ENCODE assay signal across 11 cellular contexts in genomic region chr7:22732556-22733126, GRCh38. TPM values are rescaled to one million over a fixed set of nuclear protein-coding genes. Genes with fewer than 3 reads are reported as not detected.
DNase-seq lines count a peak whose midpoint lies in the region; ATAC-seq, FAIRE-seq and TF ChIP-seq lines count a peak whose summit lies in the region.
"Had no signal": no experiment of that assay in that cellular context is flagged by ENCODE, and none has a peak within 500 bp of the region (broad histone marks: within the 10 kb centered on the region; RNA-seq: fewer than 3 reads in every experiment).

No MANE protein-coding gene starts in this region.

- no peak overlapping the region for H3K14ac ChIP-seq in H1 (ENCODE audit: insufficient read length)

- no peak overlapping the region for H2AFZ ChIP-seq in H1 (ENCODE audit: low read length)

- H3K4me1 ChIP-seq in H1 (replicated peaks in 1 of 4; ENCODE audit: control insufficient read depth in 3 of 4, insufficient read depth in 4 of 4, low read length in 3 of 4), result peaks cover 0 to 2% (median 0%) of the 10 kb centered on the region in 4 experiments; a peak in 1 of 7 replicates

- no peak overlapping the region for H4K8ac ChIP-seq in H1 (ENCODE audit: extremely low read depth, insufficient read depth, low read length)

- no peak overlapping the region for H2AK5ac ChIP-seq in H1 (ENCODE audit: low read depth, low read length)

- H3K27me3 ChIP-seq in H1 (replicated peaks in 1 of 4; ENCODE audit: control insufficient read depth in 3 of 4, extremely low read depth in 1 of 4, insufficient read depth in 3 of 4, low read length in 3 of 4), result no peaks in the 10 kb centered on the region
- H3K27me3 ChIP-seq: suprapubic skin had no signal

- no peak overlapping the region for H3K56ac ChIP-seq in H1 (replicated peaks; ENCODE audit: insufficient read length, low read depth, low read length)

- no peaks in the 10 kb centered on the region for H3K36me3 ChIP-seq in H1 (ENCODE audit: control insufficient read depth in 2 of 4, insufficient read depth in 4 of 4, low read length in 3 of 4)
- H3K36me3 ChIP-seq: suprapubic skin had no signal

- no peak overlapping the region for H3K18ac ChIP-seq in H1 (ENCODE audit: extremely low read depth, low read length)

- no peaks in the 10 kb centered on the region for H3K9me3 Mint-ChIP-seq in activated naive CD4-positive, alpha-beta T cell treated with anti-CD3 and anti-CD28 coated beads, Interleukin-2, amount 10 ng/mL, durations not matched to agents 7 days and 5 days
- no peaks in the 10 kb centered on the region for H3K9me3 Mint-ChIP-seq in T-helper 2 cell treated with Interferon-gamma antibody and Interleukin-4, amounts not matched to agents 5 μg/mL and 100 μg/mL, for 36 hours
- H3K9me3 Mint-ChIP-seq in activated T-cell treated with anti-CD3 and anti-CD28 coated beads, Interleukin-2, amount 50 U/mL, for 24 hours, result no peaks in the 10 kb centered on the region

- H3K36me3 Mint-ChIP-seq in activated naive CD4-positive, alpha-beta T cell treated with anti-CD3 and anti-CD28 coated beads, Interleukin-2, amount 10 ng/mL, durations not matched to agents 7 days and 5 days, result peaks cover 14% of the 10 kb centered on the region
- H3K36me3 Mint-ChIP-seq in T-helper 2 cell treated with Interferon-gamma antibody and Interleukin-4, amounts not matched to agents 5 μg/mL and 100 μg/mL, for 36 hours (ENCODE audit: low read depth), result no peaks in the 10 kb centered on the region
- H3K36me3 Mint-ChIP-seq in activated T-cell treated with anti-CD3 and anti-CD28 coated beads, Interleukin-2, amount 50 U/mL, for 24 hours (ENCODE audit: low read depth), result no peaks in the 10 kb centered on the region

- H2BK12ac ChIP-seq in H1 (ENCODE audit: low read depth, low read length), result no peak overlapping the region

- no peak overlapping the region for H3K9ac ChIP-seq in H1 (replicated peaks in 1 of 4; ENCODE audit: extremely low read depth in 1 of 4, low read depth in 3 of 4, low read length in 3 of 4)

- WGBS in H1 (ENCODE audit: extremely low coverage in 1 of 2, insufficient coverage in 1 of 2, insufficient read length in 1 of 2, insufficient replicate concordance in 2 of 2, low coverage in 1 of 2, low lambda C conversion rate in 2 of 2, missing lambda C conversion rate in 1 of 2), 2 experiments, result 77% methylated on average over 4 of the region's 4 CpGs; no CpG with 5 or more reads in 1 of the 2 experiments

- TF ChIP-seq POLR2A in H1 (IDR thresholded peaks at IDR 0.05; ENCODE audit: control extremely low read depth in 1 of 2, low read depth in 2 of 2, low read length in 2 of 2), result no peak

- no peak overlapping the region for H3K4me3 Mint-ChIP-seq in activated naive CD4-positive, alpha-beta T cell treated with anti-CD3 and anti-CD28 coated beads, Interleukin-2, amount 10 ng/mL, durations not matched to agents 7 days and 5 days
- H3K4me3 Mint-ChIP-seq in T-helper 2 cell treated with Interferon-gamma antibody and Interleukin-4, amounts not matched to agents 5 μg/mL and 100 μg/mL, for 36 hours, result no peak overlapping the region
- no peak overlapping the region for H3K4me3 Mint-ChIP-seq in activated T-cell treated with anti-CD3 and anti-CD28 coated beads, Interleukin-2, amount 50 U/mL, for 24 hours

- H3K4ac ChIP-seq in H1 (replicated peaks; ENCODE audit: insufficient read length, low read depth, low read length), result no peak overlapping the region

- POLR2A ChIA-PET in H1 (lab: Charles Lee; ENCODE audit: partially characterized antibody), result interaction anchor here (0.6 to 1.0 kb wide), 2 partner anchors 123 to 172 kb away, joined by 3 read pairs; no protein-coding TSS in a partner anchor

- TF ChIP-seq RAD21 in H1 (IDR thresholded peaks at IDR 0.05 in 1 of 2, conservative IDR thresholded peaks at IDR 0.05 in 1 of 2; ENCODE audit: low read depth in 2 of 2, low read length in 2 of 2), result peak; percentile 58 to 61

- no peak overlapping the region for H4K91ac ChIP-seq in H1 (replicated peaks; ENCODE audit: insufficient read length, low read length)

- H3K79me2 ChIP-seq in H1 (ENCODE audit: control insufficient read depth in 1 of 2, insufficient read depth in 2 of 2, low read length in 2 of 2), result no peaks in the 10 kb centered on the region

- no peak overlapping the region for H3K27ac ChIP-seq in H1 (ENCODE audit: low read depth, low read length)
- H3K27ac ChIP-seq: suprapubic skin had no signal

- H2BK20ac ChIP-seq in H1 (ENCODE audit: low read length), result no peak overlapping the region

- DNase-seq in activated naive CD4-positive, alpha-beta T cell treated with anti-CD3 and anti-CD28 coated beads, Interleukin-2, amount 10 ng/mL, durations not matched to agents 7 days and 5 days, result peak; percentile 41
- no peak for DNase-seq in activated naive CD4-positive, alpha-beta T cell treated with anti-CD3 and anti-CD28 coated beads, Interleukin-2, amount 50 U/mL, for 16 hours
- DNase-seq in NCI-H748 (lab: John Stamatoyannopoulos, UW; ENCODE audit: unreplicated experiment), result peak; percentile 34
- DNase-seq in H1 (ENCODE audit: low read depth in 1 of 2, low spot score in 2 of 2), result no peak
- DNase-seq in retinal pigment epithelial cell (ENCODE audit: low read depth), result no peak
- DNase-seq in T-helper 2 cell treated with Interferon-gamma antibody and Interleukin-4, amounts not matched to agents 5 μg/mL and 100 μg/mL, for 36 hours (ENCODE audit: low spot score), result no peak
- DNase-seq in activated T-cell treated with anti-CD3 and anti-CD28 coated beads, Interleukin-2, amount 50 U/mL, for 24 hours, result no peak
- DNase-seq: activated CD4-positive, alpha-beta T cell treated with anti-CD3 and anti-CD28 coated beads, Interleukin-2, amount 50 U/mL, for 4 hours; islet precursor cell had no signal

- no peak for FAIRE-seq in H1 (lab: Jason Lieb, UNC)

- TF ChIP-seq EP300 in H1 (IDR thresholded peaks at IDR 0.05; ENCODE audit: borderline replicate concordance in 1 of 2, low read depth in 2 of 2, low read length in 2 of 2), result no peak

- no peaks in the 10 kb centered on the region for H3K9me3 ChIP-seq in H1 (ENCODE audit: insufficient read depth in 2 of 2, low read depth in 1 of 2, low read length in 1 of 2)

- H3K23ac ChIP-seq in H1 (ENCODE audit: insufficient read length), result no peak overlapping the region

- H3K27me3 Mint-ChIP-seq in activated naive CD4-positive, alpha-beta T cell treated with anti-CD3 and anti-CD28 coated beads, Interleukin-2, amount 10 ng/mL, durations not matched to agents 7 days and 5 days, result peaks cover 54% of the 10 kb centered on the region
- peaks cover 37% of the 10 kb centered on the region for H3K27me3 Mint-ChIP-seq in T-helper 2 cell treated with Interferon-gamma antibody and Interleukin-4, amounts not matched to agents 5 μg/mL and 100 μg/mL, for 36 hours (ENCODE audit: low read depth)
- peaks cover 70% of the 10 kb centered on the region for H3K27me3 Mint-ChIP-seq in activated T-cell treated with anti-CD3 and anti-CD28 coated beads, Interleukin-2, amount 50 U/mL, for 24 hours

- no peak overlapping the region for H3K27ac Mint-ChIP-seq in activated naive CD4-positive, alpha-beta T cell treated with anti-CD3 and anti-CD28 coated beads, Interleukin-2, amount 10 ng/mL, durations not matched to agents 7 days and 5 days
- H3K27ac Mint-ChIP-seq in T-helper 2 cell treated with Interferon-gamma antibody and Interleukin-4, amounts not matched to agents 5 μg/mL and 100 μg/mL, for 36 hours, result no peak overlapping the region
- no peak overlapping the region for H3K27ac Mint-ChIP-seq in activated T-cell treated with anti-CD3 and anti-CD28 coated beads, Interleukin-2, amount 50 U/mL, for 24 hours

- H3K23me2 ChIP-seq in H1 (ENCODE audit: low read depth, low read length), result no peaks in the 10 kb centered on the region

- H4K5ac ChIP-seq in H1 (ENCODE audit: insufficient read length, low read depth, low read length), result no peak overlapping the region

- peaks cover 20% of the 10 kb centered on the region for H3K4me1 Mint-ChIP-seq in activated naive CD4-positive, alpha-beta T cell treated with anti-CD3 and anti-CD28 coated beads, Interleukin-2, amount 10 ng/mL, durations not matched to agents 7 days and 5 days
- peaks cover 7% of the 10 kb centered on the region for H3K4me1 Mint-ChIP-seq in T-helper 2 cell treated with Interferon-gamma antibody and Interleukin-4, amounts not matched to agents 5 μg/mL and 100 μg/mL, for 36 hours (ENCODE audit: low read depth)
- H3K4me1 Mint-ChIP-seq in activated T-cell treated with anti-CD3 and anti-CD28 coated beads, Interleukin-2, amount 50 U/mL, for 24 hours (ENCODE audit: low read depth), result peaks cover 9% of the 10 kb centered on the region

- CTCF ChIA-PET in activated naive CD4-positive, alpha-beta T cell treated with anti-CD3 and anti-CD28 coated beads, Interleukin-2, amount 10 ng/mL, durations not matched to agents 7 days and 5 days (lab: Charles Lee), result interaction anchor here (0.6 to 14.7 kb wide), 6 partner anchors 19 to 323 kb away, joined by 3 to 443 read pairs (median 4); no protein-coding TSS in a partner anchor
- CTCF ChIA-PET in H1 (lab: Charles Lee; ENCODE audit: partially characterized antibody), result interaction anchor here (0.6 to 16.8 kb wide), 23 partner anchors 9 to 322 kb away, joined by 3 to 385 read pairs (median 4); no protein-coding TSS in a partner anchor

- H2BK5ac ChIP-seq in H1 (ENCODE audit: low read depth, low read length), result no peak overlapping the region

- H3K79me1 ChIP-seq in H1 (ENCODE audit: low read depth, low read length), result no peaks in the 10 kb centered on the region

- no peak overlapping the region for H3K4me3 ChIP-seq in H1 (ENCODE audit: extremely low read depth in 1 of 4, insufficient read depth in 2 of 4, low read depth in 3 of 4, low read length in 4 of 4)
- no peak overlapping the region for H3K4me3 ChIP-seq in retinal pigment epithelial cell (ENCODE audit: low read length)
- H3K4me3 ChIP-seq: suprapubic skin had no signal

- no peak overlapping the region for H3K4me2 ChIP-seq in H1 (ENCODE audit: insufficient read depth in 1 of 2, low read depth in 2 of 2, low read length in 2 of 2)

- no peak overlapping the region for H2BK120ac ChIP-seq in H1 (replicated peaks; ENCODE audit: low read depth, low read length)

- TF ChIP-seq CTCF in H1 (IDR thresholded peaks at IDR 0.05; ENCODE audit: control extremely low read depth in 1 of 3, insufficient read depth in 1 of 3, low read depth in 1 of 3, low read length in 3 of 3), result peak in 2 of 3 experiments; percentile 33 to 53; a peak in 2 of 4 replicates
- peak; percentile 44 for TF ChIP-seq CTCF in retinal pigment epithelial cell (conservative IDR thresholded peaks at IDR 0.05; ENCODE audit: low read depth, low read length)

- ATAC-seq in GM19397 (IDR thresholded peaks at IDR 0.05; ENCODE audit: unreplicated experiment), result no peak

- no peaks in the 10 kb centered on the region for H4K20me1 ChIP-seq in H1 (replicated peaks in 1 of 2; ENCODE audit: control insufficient read depth in 1 of 2, insufficient read depth in 2 of 2, low read length in 2 of 2)

- H2BK15ac ChIP-seq in H1 (ENCODE audit: low read length), result no peak overlapping the region

RNA-seq across cellular contexts. Expression of gene IL6, which starts 5.6 kb away (rescaled TPM):
- 0.41 and 0.73 TPM in 2 replicates for total RNA-seq in H1 (2021; fragmentation: NEBNext Ultra II Directional; extraction: Animal tissue kit (Norgen Biotek cat#: 25700))
- 0.12 and 0.27 TPM in 2 replicates for polyA plus RNA-seq in H1 (2011; rRNA removed)
- 0.14 TPM for polyA plus RNA-seq in H1 (2011; cell fraction: cytosol; rRNA removed)
- 1.0 TPM for polyA plus RNA-seq in H1 (2011; cell fraction: nucleus; rRNA removed)
- polyA plus RNA-seq in H1 (2012, experiment 1 of 2), result 0.27 to 0.76 TPM (median 0.29 TPM) in 3 of 4 replicates, not detected in the other
- 0.22 TPM for polyA plus RNA-seq in H1 (2012, experiment 2 of 2)
- polyA plus RNA-seq in H1 (2013, experiment 1 of 2), result 0.85 TPM
- 0.87 TPM for polyA plus RNA-seq in H1 (2013, experiment 2 of 2)
- 0.35 TPM in 1 of 2 replicates, not detected in the other for polyA minus RNA-seq in H1 (2011; rRNA and poly(A)+ RNA removed)
- polyA minus RNA-seq in H1 (2011; cell fraction: cytosol; rRNA and poly(A)+ RNA removed), result not detected
- polyA minus RNA-seq in H1 (2011; cell fraction: nucleus; rRNA and poly(A)+ RNA removed), result not detected

Comparison
In these comparisons a context has a peak if more than half of its experiments do, and no peak if none do; other contexts are left out.
1. DNase-seq: peak in activated naive CD4-positive, alpha-beta T cell treated with anti-CD3 and anti-CD28 coated beads, Interleukin-2, amount 10 ng/mL, durations not matched to agents 7 days and 5 days (single experiment) and NCI-H748 (single experiment); none in activated naive CD4-positive, alpha-beta T cell treated with anti-CD3 and anti-CD28 coated beads, Interleukin-2, amount 50 U/mL, for 16 hours (single experiment), H1 (0 of 2), retinal pigment epithelial cell (single experiment), T-helper 2 cell treated with Interferon-gamma antibody and Interleukin-4, amounts not matched to agents 5 μg/mL and 100 μg/mL, for 36 hours (single experiment) and activated T-cell treated with anti-CD3 and anti-CD28 coated beads, Interleukin-2, amount 50 U/mL, for 24 hours (single experiment).